ENCODE assay signal across 17 cellular contexts in the genomic region with DNA sequence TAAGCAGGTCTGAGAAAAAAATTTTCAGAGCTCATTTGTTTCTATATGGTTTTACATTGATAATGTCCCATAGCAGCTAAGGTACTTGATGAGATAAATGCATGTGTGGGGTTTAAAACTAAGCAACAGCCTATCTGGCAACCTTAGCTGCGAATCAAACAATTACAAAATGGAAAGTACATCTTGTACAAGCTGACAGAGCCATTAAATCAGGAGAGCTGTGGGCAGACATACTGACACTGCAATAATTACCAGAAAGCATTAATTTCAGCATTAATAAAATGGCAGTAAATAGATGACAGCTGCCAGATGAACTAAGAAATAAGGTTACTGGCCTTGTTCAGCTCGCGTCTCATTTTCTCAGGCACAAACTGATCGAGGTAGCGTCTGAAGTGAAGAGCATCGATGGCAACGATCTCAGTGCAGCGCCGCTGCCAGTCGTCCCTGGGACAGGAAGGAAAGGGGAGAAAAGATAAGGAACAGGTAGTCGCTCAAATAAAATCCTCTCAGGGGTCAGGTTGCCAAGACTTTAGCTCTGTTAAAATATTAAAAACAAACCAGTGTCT.
DNase-seq lines count a peak whose midpoint lies in the region; ATAC-seq, FAIRE-seq and TF ChIP-seq lines count a peak whose summit lies in the region.
"Had no signal": no experiment of that assay in that cellular context is flagged by ENCODE, and none has a peak within 500 bp of the region (broad histone marks: within the 10 kb centered on the region; RNA-seq: fewer than 3 reads in every experiment).

No MANE protein-coding gene starts in this region.

- BruUV-seq in Caco-2 (replicated peaks; lab: Mats Ljungman, UMichigan) = no TSS peak

- no peak for FAIRE-seq in kidney (lab: Jason Lieb, UNC)
- FAIRE-seq: K562 had no signal

- POLR2A ChIA-PET in Caco-2 (lab: Charles Lee) = no interaction called here

- H3K27me3 Mint-ChIP-seq in Caco-2 (ENCODE audit: insufficient read depth, unreplicated experiment) = no peaks in the 10 kb centered on the region
- H3K27me3 Mint-ChIP-seq: CD4-positive, alpha-beta memory T cell had no signal

- H3K4me1 ChIP-seq in Caco-2 (peaks cover 30% of the 10 kb centered on the region), kidney (ENCODE audit: control insufficient read depth in 1 of 2, insufficient read depth in 1 of 2, low read depth in 1 of 2, low read length in 2 of 2) (peaks cover 0 to 12% of the 10 kb centered on the region in 2 donors), ascending aorta (no peaks in the 10 kb centered on the region)

- TF ChIP-seq CTCF in Caco-2 (IDR thresholded peaks at IDR 0.05; ENCODE audit: insufficient read depth in 1 of 2, low read depth in 1 of 2, low read length in 1 of 2, severe bottlenecking in 1 of 2, unreplicated experiment in 1 of 2) (no peak), kidney (IDR thresholded peaks at IDR 0.05; ENCODE audit: borderline replicate concordance, extremely low read depth, insufficient read depth) (no peak), ascending aorta (IDR thresholded peaks at IDR 0.05) (no peak)

- no peaks in the 10 kb centered on the region for H3K9me3 Mint-ChIP-seq in Caco-2 (ENCODE audit: unreplicated experiment)
- H3K9me3 Mint-ChIP-seq: CD4-positive, alpha-beta memory T cell had no signal

- H3K4me1 Mint-ChIP-seq in Caco-2 (ENCODE audit: low read depth, unreplicated experiment) = peaks cover 23% of the 10 kb centered on the region
- H3K4me1 Mint-ChIP-seq: CD4-positive, alpha-beta memory T cell had no signal

- no peak overlapping the region for H3K4me3 Mint-ChIP-seq in Caco-2 (ENCODE audit: unreplicated experiment)
- H3K4me3 Mint-ChIP-seq: CD4-positive, alpha-beta memory T cell had no signal

- 0 out of 2 replicates have a peak, but pooled peaks cover 3% of the 10 kb centered on the region for H3K9me3 ChIP-seq in Caco-2
- H3K9me3 ChIP-seq in kidney (ENCODE audit: control insufficient read depth in 1 of 2, low read length in 2 of 2) = no peaks in the 10 kb centered on the region
- H3K9me3 ChIP-seq in ascending aorta = no peaks in the 10 kb centered on the region

- intact Hi-C loops in Caco-2 (cut with micrococcal nuclease; ENCODE audit: unreplicated experiment) = no loop called here
- intact Hi-C loops in kidney (cut with DNase I) = no loop called here
- intact Hi-C loops in ascending aorta (cut with DNase I) = no loop called here

- DNase-seq in Caco-2 (no peak), dermis blood vessel endothelial cell (peak; percentile 45), kidney (no peak), putamen (ENCODE audit: low spot score) (peak; percentile 56), iPS-NIHi11 (ENCODE audit: low spot score) (no peak), NCI-H1930 (lab: John Stamatoyannopoulos, UW) (no peak), ascending aorta (ENCODE audit: low spot score in 2 of 2) (no peak)
- DNase-seq: AML-193; CD4-positive, alpha-beta memory T cell; MV-4-11; NCI-H2029 treated with DMSO at 0.1 percent for 48 hours; NCI-H774; PC-3 had no signal

- H3K9ac ChIP-seq in kidney (ENCODE audit: low read length in 2 of 2) = peak overlapping the region in 1 of 2 donors; percentile 44

- peak overlapping the region; percentile 69 for H3K27ac Mint-ChIP-seq in Caco-2 (ENCODE audit: unreplicated experiment)
- H3K27ac Mint-ChIP-seq: CD4-positive, alpha-beta memory T cell had no signal

- CTCF ChIA-PET in Caco-2 (lab: Charles Lee) = no interaction called here

- H3K27me3 ChIP-seq in Caco-2 (replicated peaks; ENCODE audit: control insufficient read depth, insufficient read depth, low read length) (no peaks in the 10 kb centered on the region), ascending aorta (no peaks in the 10 kb centered on the region)

- H3K4me3 ChIP-seq in Caco-2 (ENCODE audit: low read depth, low read length) (no peak overlapping the region), kidney (ENCODE audit: low read length in 2 of 2) (peak overlapping the region; percentile 40 to 42), ascending aorta (no peak overlapping the region)
- H3K4me3 ChIP-seq: K562 had no signal

- H3K36me3 ChIP-seq in Caco-2 (ENCODE audit: control insufficient read depth, insufficient read depth, low read length) (peaks cover 4% of the 10 kb centered on the region), kidney (ENCODE audit: control insufficient read depth in 1 of 2, insufficient read depth in 2 of 2, low read length in 2 of 2) (peaks cover 0 to 3% of the 10 kb centered on the region in 2 donors), ascending aorta (peaks cover 2 to 33% of the 10 kb centered on the region in 2 donors)

- H3K36me3 Mint-ChIP-seq in Caco-2 (ENCODE audit: insufficient read depth, unreplicated experiment) = peaks cover 79% of the 10 kb centered on the region

- no peak for ATAC-seq in GM21528 (IDR thresholded peaks at IDR 0.05; ENCODE audit: low FRiP score, unreplicated experiment)
- ATAC-seq: HCT116, K562, PC-3 had no signal

- peak overlapping the region; percentile 5 to 33 for H3K27ac ChIP-seq in kidney (ENCODE audit: low read depth in 2 of 2, low read length in 2 of 2)
- no peak overlapping the region for H3K27ac ChIP-seq in ascending aorta
- H3K27ac ChIP-seq: RWPE1 had no signal

Comparison
In these comparisons a context has a peak if more than half of its experiments do, and no peak if none do; other contexts are left out.
1. DNase-seq: peak in dermis blood vessel endothelial cell (single experiment) and putamen (single experiment); none in Caco-2 (0 of 2), kidney (single experiment), iPS-NIHi11 (single experiment), NCI-H1930 (0 of 2) and ascending aorta (0 of 2).
2. H3K4me3 ChIP-seq: peak in kidney (2 of 2); none in Caco-2 (single experiment) and ascending aorta (0 of 2).
3. H3K27ac ChIP-seq: peak in kidney (2 of 2); none in ascending aorta (0 of 2).